Comparison of ENCODE assay signal across 15 cellular contexts in genomic region chr12:39402922-39403321, GRCh38. TPM values are rescaled to one million over a fixed set of nuclear protein-coding genes. Genes with fewer than 3 reads are reported as not detected.
DNase-seq lines count a peak whose midpoint lies in the region; ATAC-seq and TF ChIP-seq lines count a peak whose summit lies in the region.
"Had no signal": no experiment of that assay in that cellular context is flagged by ENCODE, and none has a peak within 500 bp of the region (broad histone marks: within the 10 kb centered on the region; RNA-seq: fewer than 3 reads in every experiment).

No MANE protein-coding gene starts in this region.

- no peak overlapping the region for H2AFZ ChIP-seq in HCT116 (ENCODE audit: low read depth, low read length, poor library complexity, severe bottlenecking)
- H2AFZ ChIP-seq: hepatocyte had no signal

- H3K27ac Mint-ChIP-seq in stimulated activated naive CD8-positive, alpha-beta T cell treated with anti-CD3 and anti-CD28 coated beads, Interleukin-15, amount 100 ng/mL, for 72 hours = no peak overlapping the region
- H3K27ac Mint-ChIP-seq in natural killer cell treated with Interleukin-12 subunit alpha and Interleukin-12 subunit beta and Interleukin-15 and Interleukin-18, amount 100 ng/mL, for 72 hours = no peak overlapping the region

- H3K9me2 ChIP-seq in HCT116 (ENCODE audit: insufficient read depth) = no peaks in the 10 kb centered on the region

- BruUV-seq in HCT116 (replicated peaks; lab: Mats Ljungman, UMichigan) = no TSS peak

- H3K4me1 Mint-ChIP-seq in stimulated activated naive CD8-positive, alpha-beta T cell treated with anti-CD3 and anti-CD28 coated beads, Interleukin-15, amount 100 ng/mL, for 72 hours = peaks cover 4% of the 10 kb centered on the region
- peaks cover 16 to 23% of the 10 kb centered on the region in 2 donors for H3K4me1 Mint-ChIP-seq in natural killer cell treated with Interleukin-12 subunit alpha and Interleukin-12 subunit beta and Interleukin-15 and Interleukin-18, amount 100 ng/mL, for 72 hours (ENCODE audit: low read depth in 2 of 2)

- H3K36me3 ChIP-seq in HCT116 (ENCODE audit: control insufficient read depth in 1 of 2, insufficient read depth in 2 of 2, low read length in 2 of 2) (no peaks in the 10 kb centered on the region), BE2C (peaks cover 22% of the 10 kb centered on the region), uterus (no peaks in the 10 kb centered on the region)
- H3K36me3 ChIP-seq: BLaER1 treated with 17β-estradiol and CSF1 and Interleukin-3, amounts not matched to agents 10 nM and 100 nM had no signal

- RAD21 ChIA-PET in HCT116 (lab: Charles Lee; ENCODE audit: low non-redundant PET in 1 of 2, low total read pairs in 2 of 2, uncharacterized antibody in 2 of 2, unreplicated experiment in 2 of 2) = no interaction called here

- no peak for TF ChIP-seq CTCF in HCT116 (IDR thresholded peaks at IDR 0.05 in 2 of 3, conservative IDR thresholded peaks at IDR 0.05 in 1 of 3; ENCODE audit: borderline replicate concordance in 1 of 3, insufficient read depth in 1 of 3, low read depth in 2 of 3, low read length in 2 of 3)
- no peak for TF ChIP-seq CTCF in BE2C (IDR thresholded peaks at IDR 0.05; ENCODE audit: low read depth, low read length)
- TF ChIP-seq CTCF in uterus (IDR thresholded peaks at IDR 0.05) = no peak

- H3K4me2 ChIP-seq in HCT116 (ENCODE audit: low read length) = peak overlapping the region; percentile 11; the same call in 1 of the 2 replicates
- H3K4me2 ChIP-seq: BLaER1 treated with 17β-estradiol and CSF1 and Interleukin-3, amounts not matched to agents 10 nM and 100 nM; hepatocyte had no signal

- no peaks in the 10 kb centered on the region for H3K27me3 ChIP-seq in HCT116 (ENCODE audit: insufficient read depth, low read length)
- no peaks in the 10 kb centered on the region for H3K27me3 ChIP-seq in BE2C
- H3K27me3 ChIP-seq in uterus = no peaks in the 10 kb centered on the region
- H3K27me3 ChIP-seq: BLaER1 treated with 17β-estradiol and CSF1 and Interleukin-3, amounts not matched to agents 10 nM and 100 nM; hepatocyte had no signal

- no peaks in the 10 kb centered on the region for H3K27me3 Mint-ChIP-seq in stimulated activated naive CD8-positive, alpha-beta T cell treated with anti-CD3 and anti-CD28 coated beads, Interleukin-15, amount 100 ng/mL, for 72 hours
- H3K27me3 Mint-ChIP-seq in natural killer cell treated with Interleukin-12 subunit alpha and Interleukin-12 subunit beta and Interleukin-15 and Interleukin-18, amount 100 ng/mL, for 72 hours = no peaks in the 10 kb centered on the region

- peaks cover 0 to 8% of the 10 kb centered on the region in 2 experiments; a peak in 1 of 4 replicates for H3K4me1 ChIP-seq in HCT116 (ENCODE audit: control insufficient read depth in 1 of 2, insufficient read depth in 2 of 2, low read length in 2 of 2)
- H3K4me1 ChIP-seq in BE2C = peaks cover 33% of the 10 kb centered on the region
- H3K4me1 ChIP-seq in uterus = no peaks in the 10 kb centered on the region

- H3K36me3 Mint-ChIP-seq in natural killer cell treated with Interleukin-12 subunit alpha and Interleukin-12 subunit beta and Interleukin-15 and Interleukin-18, amount 100 ng/mL, for 72 hours = no peaks in the 10 kb centered on the region

- H3K9me3 Mint-ChIP-seq in stimulated activated naive CD8-positive, alpha-beta T cell treated with anti-CD3 and anti-CD28 coated beads, Interleukin-15, amount 100 ng/mL, for 72 hours = no peaks in the 10 kb centered on the region
- H3K9me3 Mint-ChIP-seq in natural killer cell treated with Interleukin-12 subunit alpha and Interleukin-12 subunit beta and Interleukin-15 and Interleukin-18, amount 100 ng/mL, for 72 hours = no peaks in the 10 kb centered on the region

- H3K4me3 ChIP-seq in HCT116 (replicated peaks in 1 of 2; ENCODE audit: low read depth in 1 of 2, low read length in 2 of 2) = no peak overlapping the region
- no peak overlapping the region for H3K4me3 ChIP-seq in BE2C (ENCODE audit: low read depth, low read length)
- no peak overlapping the region for H3K4me3 ChIP-seq in uterus
- H3K4me3 ChIP-seq: BLaER1 treated with 17β-estradiol and CSF1 and Interleukin-3, amounts not matched to agents 10 nM and 100 nM; hepatocyte had no signal

- TF ChIP-seq POLR2A in HCT116 (IDR thresholded peaks at IDR 0.05; ENCODE audit: borderline replicate concordance, extremely low read depth, insufficient read depth, insufficient read length) (no peak), uterus (IDR thresholded peaks at IDR 0.05) (no peak)

- H3K9me3 ChIP-seq in HCT116 (ENCODE audit: control insufficient read depth in 1 of 2, insufficient read depth in 1 of 2, low read depth in 1 of 2, low read length in 2 of 2) (no peaks in the 10 kb centered on the region), BE2C (no peaks in the 10 kb centered on the region), uterus (no peaks in the 10 kb centered on the region)
- H3K9me3 ChIP-seq: BLaER1 treated with 17β-estradiol and CSF1 and Interleukin-3, amounts not matched to agents 10 nM and 100 nM had no signal

- peaks cover 6% of the 10 kb centered on the region; the same call in 1 of the 2 replicates for H3K79me2 ChIP-seq in HCT116 (ENCODE audit: insufficient read depth, low read length)

- no peak for TF ChIP-seq RAD21 in HCT116 (IDR thresholded peaks at IDR 0.05; ENCODE audit: low read depth)

- DNase-seq in stimulated activated naive CD8-positive, alpha-beta T cell treated with anti-CD3 and anti-CD28 coated beads, Interleukin-15, amount 100 ng/mL, for 72 hours = no peak
- DNase-seq in stimulated activated naive CD8-positive, alpha-beta T cell treated with anti-CD3 and anti-CD28 coated beads, Interleukin-15, Interleukin-2, amounts not matched to agents 100 U/mL and 50 U/mL, for 24 hours = no peak
- DNase-seq in HCT116 (ENCODE audit: low read depth, low spot score) (no peak), astrocyte of the hippocampus (ENCODE audit: low read depth, low spot score) (peak; percentile 7), BE2C (no peak), uterus (no peak), DMS 273 treated with DMSO at 0.1 percent for 48 hours (lab: John Stamatoyannopoulos, UW) (no peak)
- no peak for DNase-seq in natural killer cell treated with Interleukin-12 subunit alpha and Interleukin-12 subunit beta and Interleukin-15 and Interleukin-18, amount 100 ng/mL, for 72 hours (ENCODE audit: low spot score)
- DNase-seq: activated CD4-positive, alpha-beta T cell treated with anti-CD3 and anti-CD28 coated beads, Interleukin-2, amount 50 U/mL, for 48 hours; activated gamma-delta T cell; stimulated activated CD4-positive, alpha-beta T cell treated with anti-CD3 and anti-CD28 coated beads, Interleukin-4, amount 100 ng/mL, for 4 hours; stimulated activated naive CD4-positive, alpha-beta T cell treated with Interleukin-2 at 50 U/mL for 16 hours had no signal

- H3K27ac ChIP-seq in HCT116 (ENCODE audit: low read depth, low read length) = no peak overlapping the region
- H3K27ac ChIP-seq in uterus = no peak overlapping the region
- H3K27ac ChIP-seq: BLaER1 treated with 17β-estradiol and CSF1 and Interleukin-3, amounts not matched to agents 10 nM and 100 nM; hepatocyte had no signal

- no peak overlapping the region for H3K9ac ChIP-seq in HCT116 (ENCODE audit: low read length)
- H3K9ac ChIP-seq: BLaER1 treated with 17β-estradiol and CSF1 and Interleukin-3, amounts not matched to agents 10 nM and 100 nM had no signal

- no peaks in the 10 kb centered on the region for H4K20me1 ChIP-seq in HCT116 (ENCODE audit: insufficient read depth)
- H4K20me1 ChIP-seq: BLaER1 treated with 17β-estradiol and CSF1 and Interleukin-3, amounts not matched to agents 10 nM and 100 nM had no signal

- H3K4me3 Mint-ChIP-seq in stimulated activated naive CD8-positive, alpha-beta T cell treated with anti-CD3 and anti-CD28 coated beads, Interleukin-15, amount 100 ng/mL, for 72 hours = no peak overlapping the region
- H3K4me3 Mint-ChIP-seq in natural killer cell treated with Interleukin-12 subunit alpha and Interleukin-12 subunit beta and Interleukin-15 and Interleukin-18, amount 100 ng/mL, for 72 hours = no peak overlapping the region

- CTCF ChIA-PET in HCT116 (lab: Charles Lee) = no interaction called here

- ATAC-seq in stimulated activated naive CD8-positive, alpha-beta T cell treated with anti-CD3 and anti-CD28 coated beads, Interleukin-15, amount 100 ng/mL, for 72 hours = peak; percentile 43
- ATAC-seq in stimulated activated naive CD8-positive, alpha-beta T cell treated with anti-CD3 and anti-CD28 coated beads, Interleukin-15, Interleukin-2, amounts not matched to agents 100 U/mL and 50 U/mL, for 24 hours = no peak
- ATAC-seq in HCT116 = no peak; the same call in 1 of the 2 replicates
- no peak for ATAC-seq in natural killer cell treated with Interleukin-12 subunit alpha and Interleukin-12 subunit beta and Interleukin-15 and Interleukin-18, amount 100 ng/mL, for 72 hours
- ATAC-seq: sciatic nerve had no signal

- POLR2A ChIA-PET in HCT116 (lab: Charles Lee) = no interaction called here

- intact Hi-C loops in HCT116 (cut with micrococcal nuclease) (no loop called here), uterus (cut with DNase I; ENCODE audit: low total_unique reads) (no loop called here)

TF ChIP-seq in HCT116, 20 proteins besides CTCF, POLR2A, EP300 and RAD21 (continues in another document):
- TF ChIP-seq EGR1 (IDR thresholded peaks at IDR 0.05; ENCODE audit: low read depth) (no peak), ZBTB33 (IDR thresholded peaks at IDR 0.05; ENCODE audit: extremely low read depth, insufficient replicate concordance, low read length) (no peak), JUND (IDR thresholded peaks at IDR 0.05) (no peak)

RNA-seq across cellular contexts. Expression of gene KIF21A, which starts 40.0 kb away (rescaled TPM):
- total RNA-seq in HCT116 (2021; ENCODE audit: unreplicated experiment) (29.1 TPM), uterus (10 to 100 TPM in 3 of 4 donors, 1 to 10 TPM in 1; 2.4 to 32.0 (median 17.5) TPM)
- polyA plus RNA-seq in HCT116 (2012) = 13.0 and 18.2 TPM in 2 replicates
- 84.0 TPM for polyA plus RNA-seq in BE2C (2012; ENCODE audit: insufficient read depth, insufficient read length, low read depth)
- total RNA-seq in natural killer cell treated with Interleukin-12 subunit alpha and Interleukin-12 subunit beta and Interleukin-15 and Interleukin-18, amount 100 ng/mL, for 72 hours = 10 to 100 TPM; 20.3 to 34.6 TPM
